In genomic region chr2:226906439-226906796, GRCh38 we compare ENCODE assay signal across 12 cellular contexts.
DNase-seq lines count a peak whose midpoint lies in the region; ATAC-seq and TF ChIP-seq lines count a peak whose summit lies in the region.
"Had no signal": no experiment of that assay in that cellular context is flagged by ENCODE, and none has a peak within 500 bp of the region (broad histone marks: within the 10 kb centered on the region; RNA-seq: fewer than 3 reads in every experiment).

No MANE protein-coding gene starts in this region.

- peaks cover 23% of the 10 kb centered on the region for H3K4me1 Mint-ChIP-seq in activated CD4-positive, alpha-beta T cell treated with anti-CD3 and anti-CD28 coated beads, Interleukin-2, amount 10 ng/mL, durations not matched to agents 7 days and 5 days
- peaks cover 44% of the 10 kb centered on the region for H3K4me1 Mint-ChIP-seq in activated CD4-positive, alpha-beta T cell treated with anti-CD3 and anti-CD28 coated beads for 36 hours
- H3K4me1 Mint-ChIP-seq in stimulated activated memory B cell treated with anti-CD40 and anti-IgM and Interleukin-4, amounts not matched to agents 10 μg/mL and 1 μg/mL and 100 μg/mL, for 72 hours = peaks cover 70% of the 10 kb centered on the region

- POLR2A ChIA-PET in activated CD4-positive, alpha-beta T cell treated with anti-CD3 and anti-CD28 coated beads, Interleukin-2, amount 10 ng/mL, durations not matched to agents 7 days and 5 days (lab: Charles Lee) = no interaction called here
- POLR2A ChIA-PET in activated CD4-positive, alpha-beta T cell treated with anti-CD3 and anti-CD28 coated beads for 36 hours (lab: Charles Lee) = no interaction called here

- H3K36me3 Mint-ChIP-seq in activated CD4-positive, alpha-beta T cell treated with anti-CD3 and anti-CD28 coated beads, Interleukin-2, amount 10 ng/mL, durations not matched to agents 7 days and 5 days (ENCODE audit: low read depth) = peaks cover 6% of the 10 kb centered on the region
- peaks cover 52% of the 10 kb centered on the region for H3K36me3 Mint-ChIP-seq in activated CD4-positive, alpha-beta T cell treated with anti-CD3 and anti-CD28 coated beads for 36 hours (ENCODE audit: low read depth)
- peaks cover 15% of the 10 kb centered on the region for H3K36me3 Mint-ChIP-seq in stimulated activated memory B cell treated with anti-CD40 and anti-IgM and Interleukin-4, amounts not matched to agents 10 μg/mL and 1 μg/mL and 100 μg/mL, for 72 hours

- no peak overlapping the region for H3K27ac ChIP-seq in uterus
- no peak overlapping the region for H3K27ac ChIP-seq in heart left ventricle
- no peak overlapping the region for H3K27ac ChIP-seq in thyroid gland
- H3K27ac ChIP-seq: 22Rv1, epithelial cell of prostate had no signal

- 77 to 95% (median 87%) methylated on average over 3 of the region's 3 CpGs for WGBS in heart left ventricle, 4 donors
- 86 to 90% methylated on average over 3 of the region's 3 CpGs for WGBS in thyroid gland, 2 donors

- no peaks in the 10 kb centered on the region for H3K27me3 Mint-ChIP-seq in activated CD4-positive, alpha-beta T cell treated with anti-CD3 and anti-CD28 coated beads, Interleukin-2, amount 10 ng/mL, durations not matched to agents 7 days and 5 days
- no peaks in the 10 kb centered on the region for H3K27me3 Mint-ChIP-seq in activated CD4-positive, alpha-beta T cell treated with anti-CD3 and anti-CD28 coated beads for 36 hours
- H3K27me3 Mint-ChIP-seq in stimulated activated memory B cell treated with anti-CD40 and anti-IgM and Interleukin-4, amounts not matched to agents 10 μg/mL and 1 μg/mL and 100 μg/mL, for 72 hours = no peaks in the 10 kb centered on the region

- H3K9me3 ChIP-seq in uterus = no peaks in the 10 kb centered on the region
- H3K9me3 ChIP-seq in heart left ventricle = no peaks in the 10 kb centered on the region
- no peaks in the 10 kb centered on the region for H3K9me3 ChIP-seq in thyroid gland

- CTCF ChIA-PET in activated CD4-positive, alpha-beta T cell treated with anti-CD3 and anti-CD28 coated beads, Interleukin-2, amount 10 ng/mL, durations not matched to agents 7 days and 5 days (lab: Charles Lee) = no interaction called here
- CTCF ChIA-PET in activated CD4-positive, alpha-beta T cell treated with anti-CD3 and anti-CD28 coated beads for 36 hours (lab: Charles Lee) = no interaction called here

- intact Hi-C loops in activated CD4-positive, alpha-beta T cell treated with anti-CD3 and anti-CD28 coated beads for 36 hours (cut with DNase I, micrococcal nuclease) = no loop called here
- intact Hi-C loops in uterus (cut with DNase I; ENCODE audit: low total_unique reads) = no loop called here
- intact Hi-C loops in heart left ventricle (cut with DNase I) = no loop called here
- intact Hi-C loops in thyroid gland (cut with DNase I) = no loop called here

- H3K4me1 ChIP-seq in uterus (no peaks in the 10 kb centered on the region), heart left ventricle (no peaks in the 10 kb centered on the region), thyroid gland (no peaks in the 10 kb centered on the region)

- H3K4me3 Mint-ChIP-seq in activated CD4-positive, alpha-beta T cell treated with anti-CD3 and anti-CD28 coated beads, Interleukin-2, amount 10 ng/mL, durations not matched to agents 7 days and 5 days = no peak overlapping the region
- no peak overlapping the region for H3K4me3 Mint-ChIP-seq in activated CD4-positive, alpha-beta T cell treated with anti-CD3 and anti-CD28 coated beads for 36 hours
- peak overlapping the region; percentile 49 for H3K4me3 Mint-ChIP-seq in stimulated activated memory B cell treated with anti-CD40 and anti-IgM and Interleukin-4, amounts not matched to agents 10 μg/mL and 1 μg/mL and 100 μg/mL, for 72 hours

- no peak for DNase-seq in activated CD4-positive, alpha-beta T cell treated with anti-CD3 and anti-CD28 coated beads, Interleukin-2, amount 10 ng/mL, durations not matched to agents 7 days and 5 days
- no peak for DNase-seq in activated CD4-positive, alpha-beta T cell treated with anti-CD3 and anti-CD28 coated beads for 36 hours
- no peak for DNase-seq in uterus
- DNase-seq in heart left ventricle = no peak
- DNase-seq in thyroid gland = no peak
- DNase-seq: activated CD4-positive, CD25-positive, alpha-beta regulatory T cell had no signal

- no peak for TF ChIP-seq POLR2A in uterus (IDR thresholded peaks at IDR 0.05)
- no peak for TF ChIP-seq POLR2A in heart left ventricle (IDR thresholded peaks at IDR 0.05)
- TF ChIP-seq POLR2A in thyroid gland (IDR thresholded peaks at IDR 0.05) = no peak

- no peaks in the 10 kb centered on the region for H3K27me3 ChIP-seq in uterus
- no peaks in the 10 kb centered on the region for H3K27me3 ChIP-seq in heart left ventricle
- no peaks in the 10 kb centered on the region for H3K27me3 ChIP-seq in thyroid gland

- H3K9me3 Mint-ChIP-seq in activated CD4-positive, alpha-beta T cell treated with anti-CD3 and anti-CD28 coated beads, Interleukin-2, amount 10 ng/mL, durations not matched to agents 7 days and 5 days = no peaks in the 10 kb centered on the region
- H3K9me3 Mint-ChIP-seq in activated CD4-positive, alpha-beta T cell treated with anti-CD3 and anti-CD28 coated beads for 36 hours (ENCODE audit: low read depth) = peaks cover 2% of the 10 kb centered on the region
- no peaks in the 10 kb centered on the region for H3K9me3 Mint-ChIP-seq in stimulated activated memory B cell treated with anti-CD40 and anti-IgM and Interleukin-4, amounts not matched to agents 10 μg/mL and 1 μg/mL and 100 μg/mL, for 72 hours

- H3K36me3 ChIP-seq in uterus (no peaks in the 10 kb centered on the region), heart left ventricle (peaks cover 0 to 35% (median 13%) of the 10 kb centered on the region in 9 donors), thyroid gland (no peaks in the 10 kb centered on the region)

- peak overlapping the region; percentile 14 for H3K27ac Mint-ChIP-seq in activated CD4-positive, alpha-beta T cell treated with anti-CD3 and anti-CD28 coated beads, Interleukin-2, amount 10 ng/mL, durations not matched to agents 7 days and 5 days
- no peak overlapping the region for H3K27ac Mint-ChIP-seq in activated CD4-positive, alpha-beta T cell treated with anti-CD3 and anti-CD28 coated beads for 36 hours
- peak overlapping the region; percentile 75 for H3K27ac Mint-ChIP-seq in stimulated activated memory B cell treated with anti-CD40 and anti-IgM and Interleukin-4, amounts not matched to agents 10 μg/mL and 1 μg/mL and 100 μg/mL, for 72 hours

- H3K4me3 ChIP-seq in uterus (no peak overlapping the region), heart left ventricle (no peak overlapping the region), thyroid gland (replicated peaks in 1 of 3) (no peak overlapping the region)
- H3K4me3 ChIP-seq: K562 had no signal

- TF ChIP-seq CTCF in uterus (IDR thresholded peaks at IDR 0.05) (no peak), heart left ventricle (IDR thresholded peaks at IDR 0.05) (no peak), thyroid gland (IDR thresholded peaks at IDR 0.05) (no peak)

- no peak for ATAC-seq in activated CD4-positive, alpha-beta T cell treated with anti-CD3 and anti-CD28 coated beads for 36 hours
- ATAC-seq in HG02678 (IDR thresholded peaks at IDR 0.05; ENCODE audit: unreplicated experiment) (peak; percentile 55), HG03521 (IDR thresholded peaks at IDR 0.05; ENCODE audit: unreplicated experiment) (peak; percentile 39), heart left ventricle (no peak)
- peak; percentile 84 for ATAC-seq in stimulated activated memory B cell treated with anti-CD40 and anti-IgM and Interleukin-4, amounts not matched to agents 10 μg/mL and 1 μg/mL and 100 μg/mL, for 72 hours
- ATAC-seq: K562 had no signal

Comparison
In these comparisons a context has a peak if more than half of its experiments do, and no peak if none do; other contexts are left out.
1. ATAC-seq: peak in HG02678 (single experiment), HG03521 (single experiment) and stimulated activated memory B cell treated with anti-CD40 and anti-IgM and Interleukin-4, amounts not matched to agents 10 μg/mL and 1 μg/mL and 100 μg/mL, for 72 hours (single experiment); none in activated CD4-positive, alpha-beta T cell treated with anti-CD3 and anti-CD28 coated beads for 36 hours (single experiment) and heart left ventricle (0 of 4).